Comparison of ENCODE assay signal across 8 cellular contexts in genomic region chr14:64915025-64915424, GRCh38. TPM values are rescaled to one million over a fixed set of nuclear protein-coding genes. Genes with fewer than 3 reads are reported as not detected.
DNase-seq lines count a peak whose midpoint lies in the region; ATAC-seq and TF ChIP-seq lines count a peak whose summit lies in the region.

No MANE protein-coding gene starts in this region.

- no peak for ATAC-seq in HG03039 (IDR thresholded peaks at IDR 0.05; ENCODE audit: unreplicated experiment)
- ATAC-seq in left lobe of liver = no peak

- WGBS in esophagus squamous epithelium, 2 donors = 7 to 17% methylated on average over 4 of the region's 4 CpGs
- 23% methylated on average over 4 of the region's 4 CpGs for WGBS in prostate gland

- H3K36me3 ChIP-seq in ES-I3 (ENCODE audit: insufficient read depth, low read length) (no peaks in the 10 kb centered on the region), esophagus squamous epithelium (no peaks in the 10 kb centered on the region), prostate gland (no peaks in the 10 kb centered on the region)

- H3K27ac ChIP-seq in RWPE1 = peak overlapping the region; percentile 82
- peak overlapping the region; percentile 95 to 99 (median 98) for H3K27ac ChIP-seq in esophagus squamous epithelium
- peak overlapping the region; percentile 87 to 88 for H3K27ac ChIP-seq in prostate gland

- H3K4me3 ChIP-seq in esophagus squamous epithelium (peak overlapping the region; percentile 76 to 98 (median 96)), prostate gland (peak overlapping the region; percentile 94 to 95)

- peak overlapping the region; percentile 80 for H3K9ac ChIP-seq in ES-I3 (ENCODE audit: low read depth, low read length)

- no peaks in the 10 kb centered on the region for H3K27me3 ChIP-seq in esophagus squamous epithelium
- no peaks in the 10 kb centered on the region for H3K27me3 ChIP-seq in prostate gland (replicated peaks; ENCODE audit: insufficient read depth)

- H3K4me1 ChIP-seq in ES-I3 (ENCODE audit: insufficient read depth, low read length) (peaks cover 4% of the 10 kb centered on the region; the same call in 1 of the 2 replicates), esophagus squamous epithelium (peaks cover 0 to 52% (median 19%) of the 10 kb centered on the region in 3 donors), prostate gland (replicated peaks) (peaks cover 6% of the 10 kb centered on the region)

- DNase-seq in RWPE1 (ENCODE audit: low spot score) (no peak), esophagus squamous epithelium (lab: John Stamatoyannopoulos, UW) (no peak), prostate gland (ENCODE audit: low spot score) (no peak), COLO668 (lab: John Stamatoyannopoulos, UW; ENCODE audit: unreplicated experiment) (no peak), left lobe of liver (ENCODE audit: low spot score) (no peak)
- DNase-seq in effector CD4-positive, alpha-beta T cell = no peak

- TF ChIP-seq CTCF in RWPE1 (conservative IDR thresholded peaks at IDR 0.05; ENCODE audit: low read depth) (no peak), esophagus squamous epithelium (IDR thresholded peaks at IDR 0.05) (no peak), prostate gland (IDR thresholded peaks at IDR 0.05) (no peak)

- H3K9me3 ChIP-seq in ES-I3 (ENCODE audit: control insufficient read depth, insufficient read depth, low read length) (no peaks in the 10 kb centered on the region), esophagus squamous epithelium (no peaks in the 10 kb centered on the region), prostate gland (no peaks in the 10 kb centered on the region)

- TF ChIP-seq POLR2A in esophagus squamous epithelium (IDR thresholded peaks at IDR 0.05) = no peak
- TF ChIP-seq POLR2A in prostate gland (IDR thresholded peaks at IDR 0.05) = no peak

- CTCF ChIA-PET in RWPE1 (lab: Yijun Ruan, JAX) = interaction anchor here (0.6 to 0.7 kb wide), 2 partner anchors 55 to 481 kb away, joined by 3 read pairs; no protein-coding TSS in a partner anchor

- intact Hi-C loops in esophagus squamous epithelium (cut with DNase I) (no loop called here), prostate gland (cut with DNase I) (no loop called here)

- POLR2A ChIA-PET in RWPE1 (lab: Yijun Ruan, JAX; ENCODE audit: low non-redundant PET) = interaction anchor here (1.1 kb wide), 1 partner anchor 9 kb away, joined by 9 read pairs; no protein-coding TSS in a partner anchor

RNA-seq across cellular contexts. Expression of gene CHURC1, which starts 0.8 kb away (rescaled TPM):
- total RNA-seq in esophagus squamous epithelium (10 to 100 TPM; 28.9 to 74.7 (median 56.0) TPM), prostate gland (10 to 100 TPM; 47.8 to 49.2 TPM), left lobe of liver (25.2 TPM)

RNA-seq across cellular contexts. Expression of gene GPX2, which starts 27.5 kb away (rescaled TPM):
- total RNA-seq in esophagus squamous epithelium = 100 to 1,000 TPM in 3 of 4 donors, 10 to 100 TPM in 1; 97.1 to 273 (median 191) TPM
- total RNA-seq in prostate gland = 10 to 100 TPM; 18.9 to 55.0 TPM
- total RNA-seq in left lobe of liver = 292 TPM

RNA-seq across cellular contexts. Expression of gene SPTB, which starts 35.3 kb away (rescaled TPM):
- 1 to 10 TPM in 2 of 4 donors, under 1 TPM in 2; 0.13 to 3.8 (median 1.5) TPM for total RNA-seq in esophagus squamous epithelium
- 1 to 10 TPM; 2.7 to 3.7 TPM for total RNA-seq in prostate gland
- total RNA-seq in left lobe of liver = 0.35 TPM

RNA-seq across cellular contexts. Expression of gene RAB15, which starts 57.1 kb away (rescaled TPM):
- total RNA-seq in esophagus squamous epithelium (1 to 10 TPM; 2.5 to 7.0 (median 5.2) TPM), prostate gland (10 to 100 TPM; 10.1 to 17.5 TPM), left lobe of liver (6.8 TPM)
